8 cellular contexts compared by ENCODE assay signal in genomic region chr17:80263253-80264047, GRCh38. TPM values are rescaled to one million over a fixed set of nuclear protein-coding genes. Genes with fewer than 3 reads are reported as not detected.
A peak's percentile ranks its signal among the peaks of the same experiment; 100 is the strongest.
DNase-seq lines count a peak whose midpoint lies in the region; ATAC-seq and TF ChIP-seq lines count a peak whose summit lies in the region.

No MANE protein-coding gene starts in this region.

- DNase-seq in AG09319 (ENCODE audit: extremely low read depth, low read depth) (peak; percentile 83), SHP77 (lab: John Stamatoyannopoulos, UW) (peak; percentile 81 to 91), right cardiac atrium (peak; percentile 85 to 93 (median 87)), spleen (peak; percentile 94), NCI-H446 (lab: John Stamatoyannopoulos, UW) (no peak)
- DNase-seq in activated naive CD4-positive, alpha-beta T cell treated with anti-CD3 and anti-CD28 coated beads, Interleukin-2, amount 50 U/mL, for 72 hours (ENCODE audit: low spot score in 2 of 2), result peak; percentile 84 to 86

- TF ChIP-seq CTCF in AG09319 (IDR thresholded peaks at IDR 0.05; ENCODE audit: low read depth, low read length) (no peak; the same call in none of the 2 replicates), spleen (IDR thresholded peaks at IDR 0.05 in 8 of 11, conservative IDR thresholded peaks at IDR 0.05 in 3 of 11) (peak in 2 of 11 experiments; percentile 8 to 24)

- H3K9me3 ChIP-seq in right cardiac atrium (ENCODE audit: control insufficient read depth, low read length), result no peaks in the 10 kb centered on the region
- H3K9me3 ChIP-seq in spleen, result no peaks in the 10 kb centered on the region

- H3K36me3 ChIP-seq in spleen, result peaks cover 0 to 42% (median 17%) of the 10 kb centered on the region in 6 donors

- no peaks in the 10 kb centered on the region for H3K27me3 ChIP-seq in right cardiac atrium (ENCODE audit: control insufficient read depth, insufficient read depth)
- no peaks in the 10 kb centered on the region for H3K27me3 ChIP-seq in spleen (replicated peaks in 1 of 7)

- H3K4me1 ChIP-seq in right cardiac atrium (ENCODE audit: control insufficient read depth, insufficient read depth, low read length) (peaks cover 4% of the 10 kb centered on the region), spleen (peaks cover 32 to 91% (median 83%) of the 10 kb centered on the region in 6 donors)

- ATAC-seq in GM18870 (IDR thresholded peaks at IDR 0.05; ENCODE audit: unreplicated experiment) (peak; percentile 52), HG03457 (IDR thresholded peaks at IDR 0.05; ENCODE audit: unreplicated experiment) (peak; percentile 34), right cardiac atrium (peak; percentile 67 to 73)
- ATAC-seq in activated naive CD4-positive, alpha-beta T cell treated with anti-CD3 and anti-CD28 coated beads, Interleukin-2, amount 50 U/mL, for 72 hours, result peak; percentile 52 to 57

- intact Hi-C loops in right cardiac atrium (cut with DNase I), result no loop called here
- intact Hi-C loops in spleen (cut with DNase I; ENCODE audit: low total_unique reads), result no loop called here

- H3K4me3 ChIP-seq in right cardiac atrium (ENCODE audit: low read length), result peak overlapping the region; percentile 26
- peak overlapping the region; percentile 69 to 95 (median 86) for H3K4me3 ChIP-seq in spleen

- H3K36me3 Mint-ChIP-seq in activated naive CD4-positive, alpha-beta T cell treated with anti-CD3 and anti-CD28 coated beads, Interleukin-2, amount 50 U/mL, for 72 hours, result peaks cover 40 to 50% of the 10 kb centered on the region in 2 donors

- 34% methylated on average over 16 of the region's 16 CpGs for WGBS in right cardiac atrium
- 4 to 15% (median 13%) methylated on average over 4 to 16 of the region's 16 CpGs for WGBS in spleen, 5 donors

- H3K27ac ChIP-seq in right cardiac atrium (ENCODE audit: low read length) (peak overlapping the region; percentile 48), spleen (peak overlapping the region; percentile 49 to 100 (median 99))

- H3K9me3 Mint-ChIP-seq in activated naive CD4-positive, alpha-beta T cell treated with anti-CD3 and anti-CD28 coated beads, Interleukin-2, amount 50 U/mL, for 72 hours, result peaks cover 0 to 4% of the 10 kb centered on the region in 2 donors

- peak in 2 of 3 donors; percentile 4 to 72 for TF ChIP-seq POLR2A in spleen (IDR thresholded peaks at IDR 0.05)

- H3K27ac Mint-ChIP-seq in activated naive CD4-positive, alpha-beta T cell treated with anti-CD3 and anti-CD28 coated beads, Interleukin-2, amount 50 U/mL, for 72 hours, result peak overlapping the region; percentile 89 to 98

RNA-seq across cellular contexts. Expression of gene RNF213, which starts 2.8 kb away (rescaled TPM):
- 100 to 1,000 TPM; 415 to 602 TPM for total RNA-seq in activated naive CD4-positive, alpha-beta T cell treated with anti-CD3 and anti-CD28 coated beads, Interleukin-2, amount 50 U/mL, for 72 hours
- total RNA-seq in right cardiac atrium (10 to 100 TPM; 36.3 to 49.7 (median 43.9) TPM), spleen (100 to 1,000 TPM; 303 to 481 (median 353) TPM)
- polyA plus RNA-seq in right cardiac atrium (28.7 TPM), spleen (10 to 100 TPM; 36.7 to 78.7 (median 57.0) TPM)

RNA-seq across cellular contexts. Expression of gene SLC26A11, which starts 43.2 kb away (rescaled TPM):
- 10 to 100 TPM in 1 of 2 donors, 1 to 10 TPM in 1; 7.5 to 13.1 TPM for total RNA-seq in activated naive CD4-positive, alpha-beta T cell treated with anti-CD3 and anti-CD28 coated beads, Interleukin-2, amount 50 U/mL, for 72 hours
- total RNA-seq in right cardiac atrium, result 1 to 10 TPM; 5.3 to 7.8 (median 6.8) TPM
- 4.4 TPM for polyA plus RNA-seq in right cardiac atrium
- total RNA-seq in spleen, result 10 to 100 TPM; 22.8 to 39.7 (median 33.9) TPM
- 10 to 100 TPM in 1 of 3 donors, 1 to 10 TPM in 2; 6.8 to 22.4 (median 8.2) TPM for polyA plus RNA-seq in spleen

RNA-seq across cellular contexts. Expression of gene SGSH, which starts 43.3 kb away (rescaled TPM):
- total RNA-seq in activated naive CD4-positive, alpha-beta T cell treated with anti-CD3 and anti-CD28 coated beads, Interleukin-2, amount 50 U/mL, for 72 hours, result 10 to 100 TPM; 34.8 to 39.0 TPM
- total RNA-seq in right cardiac atrium (10 to 100 TPM; 16.6 to 23.4 (median 19.9) TPM), spleen (100 to 1,000 TPM in 3 of 7 donors, 10 to 100 TPM in 4; 85.9 to 137 (median 95.1) TPM)
- polyA plus RNA-seq in right cardiac atrium (13.0 TPM), spleen (10 to 100 TPM; 23.6 to 63.4 (median 51.9) TPM)

Comparison
In these comparisons a context has a peak if more than half of its experiments do, and no peak if none do; other contexts are left out.
1. DNase-seq: peak in AG09319 (single experiment), SHP77 (2 of 2), activated naive CD4-positive, alpha-beta T cell treated with anti-CD3 and anti-CD28 coated beads, Interleukin-2, amount 50 U/mL, for 72 hours (2 of 2), right cardiac atrium (3 of 3) and spleen (single experiment); none in NCI-H446 (0 of 2).
2. RNA of gene RNF213, which starts 2.8 kb away (total RNA-seq): 415 to 602 TPM in activated naive CD4-positive, alpha-beta T cell treated with anti-CD3 and anti-CD28 coated beads, Interleukin-2, amount 50 U/mL, for 72 hours and 303 to 481 TPM in spleen; 36.3 to 49.7 TPM in right cardiac atrium; every median in the first group is over 4 times any median in the second.
3. Peak in every context shown above with its lines, with median percentiles within 50 percentile points of each other: ATAC-seq.